1 cellular context compared by ENCODE assay signal in the genomic region with DNA sequence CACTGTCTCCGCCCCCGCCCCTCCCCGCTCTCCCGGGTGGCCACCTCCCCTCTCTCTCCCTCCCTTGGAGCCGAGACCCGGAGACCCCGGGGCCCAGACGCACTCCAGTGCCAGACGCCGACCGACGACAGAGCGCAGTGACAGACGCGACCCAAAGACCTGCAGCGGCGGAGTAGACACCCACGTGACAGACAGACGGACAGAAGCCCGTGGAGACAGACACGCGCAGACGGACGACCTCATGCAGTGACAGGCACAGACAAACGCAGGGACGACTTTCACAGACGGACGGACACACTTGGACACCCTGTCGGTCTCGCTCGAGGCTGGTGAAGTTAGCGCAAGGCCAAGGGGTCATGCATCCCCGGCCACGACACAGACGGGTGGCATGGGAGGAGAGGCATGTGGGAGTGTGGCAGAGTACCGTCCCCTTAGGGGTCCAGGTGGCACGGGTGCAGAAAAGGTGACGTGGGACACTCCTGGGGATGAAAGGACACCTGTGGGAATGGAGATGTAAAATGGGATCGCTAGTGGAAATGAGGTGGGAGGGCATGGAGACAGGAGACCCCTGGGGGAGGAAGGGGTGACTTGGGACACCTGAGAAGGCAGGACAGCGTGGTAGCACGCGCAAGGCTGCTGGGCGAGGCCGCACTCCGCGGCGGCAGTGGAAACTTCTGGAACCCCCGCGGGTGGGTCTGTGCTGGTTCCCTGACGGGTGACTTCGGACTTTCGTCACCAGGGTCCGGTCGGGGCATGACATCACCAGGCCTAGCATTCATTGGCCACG.
A peak's percentile ranks its signal among the peaks of the same experiment; 100 is the strongest.
TF ChIP-seq lines count a peak whose summit lies in the region.

No MANE protein-coding gene starts in this region.

TF ChIP-seq in K562, 482 proteins besides CTCF, POLR2A, EP300 and RAD21 (continued from another document and continues in another):
- TF ChIP-seq, protein P1, sequence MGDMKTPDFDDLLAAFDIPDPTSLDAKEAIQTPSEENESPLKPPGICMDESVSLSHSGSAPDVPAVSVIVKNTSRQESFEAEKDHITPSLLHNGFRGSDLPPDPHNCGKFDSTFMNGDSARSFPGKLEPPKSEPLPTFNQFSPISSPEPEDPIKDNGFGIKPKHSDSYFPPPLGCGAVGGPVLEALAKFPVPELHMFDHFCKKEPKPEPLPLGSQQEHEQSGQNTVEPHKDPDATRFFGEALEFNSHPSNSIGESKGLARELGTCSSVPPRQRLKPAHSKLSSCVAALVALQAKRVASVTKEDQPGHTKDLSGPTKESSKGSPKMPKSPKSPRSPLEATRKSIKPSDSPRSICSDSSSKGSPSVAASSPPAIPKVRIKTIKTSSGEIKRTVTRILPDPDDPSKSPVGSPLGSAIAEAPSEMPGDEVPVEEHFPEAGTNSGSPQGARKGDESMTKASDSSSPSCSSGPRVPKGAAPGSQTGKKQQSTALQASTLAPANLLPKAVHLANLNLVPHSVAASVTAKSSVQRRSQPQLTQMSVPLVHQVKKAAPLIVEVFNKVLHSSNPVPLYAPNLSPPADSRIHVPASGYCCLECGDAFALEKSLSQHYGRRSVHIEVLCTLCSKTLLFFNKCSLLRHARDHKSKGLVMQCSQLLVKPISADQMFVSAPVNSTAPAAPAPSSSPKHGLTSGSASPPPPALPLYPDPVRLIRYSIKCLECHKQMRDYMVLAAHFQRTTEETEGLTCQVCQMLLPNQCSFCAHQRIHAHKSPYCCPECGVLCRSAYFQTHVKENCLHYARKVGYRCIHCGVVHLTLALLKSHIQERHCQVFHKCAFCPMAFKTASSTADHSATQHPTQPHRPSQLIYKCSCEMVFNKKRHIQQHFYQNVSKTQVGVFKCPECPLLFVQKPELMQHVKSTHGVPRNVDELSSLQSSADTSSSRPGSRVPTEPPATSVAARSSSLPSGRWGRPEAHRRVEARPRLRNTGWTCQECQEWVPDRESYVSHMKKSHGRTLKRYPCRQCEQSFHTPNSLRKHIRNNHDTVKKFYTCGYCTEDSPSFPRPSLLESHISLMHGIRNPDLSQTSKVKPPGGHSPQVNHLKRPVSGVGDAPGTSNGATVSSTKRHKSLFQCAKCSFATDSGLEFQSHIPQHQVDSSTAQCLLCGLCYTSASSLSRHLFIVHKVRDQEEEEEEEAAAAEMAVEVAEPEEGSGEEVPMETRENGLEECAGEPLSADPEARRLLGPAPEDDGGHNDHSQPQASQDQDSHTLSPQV (IDR thresholded peaks at IDR 0.05), result no peak
- TF ChIP-seq NFRKB (IDR thresholded peaks at IDR 0.05; ENCODE audit: low read depth) (peak; percentile 31; the same call in 1 of the 2 replicates), EP400 (IDR thresholded peaks at IDR 0.05) (peak; percentile 58), SMARCA5 (IDR thresholded peaks at IDR 0.05) (peak; percentile 87), PRMT5 (CRISPR knock-in tag; IDR thresholded peaks at IDR 0.05) (no peak), FOXA3 (CRISPR knock-in tag; conservative IDR thresholded peaks at IDR 0.05 in 1 of 2, IDR thresholded peaks at IDR 0.05 in 1 of 2) (no peak), ZNF133 (CRISPR knock-in tag; IDR thresholded peaks at IDR 0.05) (no peak), POLR2H (tag; IDR thresholded peaks at IDR 0.05; ENCODE audit: low read depth) (no peak), SAP30 (IDR thresholded peaks at IDR 0.05; ENCODE audit: borderline replicate concordance, insufficient read depth, low read depth, low read length, poor library complexity, severe bottlenecking) (peak; percentile 19), POLR2G (IDR thresholded peaks at IDR 0.05; ENCODE audit: low read depth, low read length) (peak; percentile 66), RBFOX2 (IDR thresholded peaks at IDR 0.05; ENCODE audit: low read depth, low read length) (peak; percentile 74), ZNF316 (IDR thresholded peaks at IDR 0.05) (0 out of 2 replicates have a peak, but pooled peaks have one; percentile 7), DACH1 (IDR thresholded peaks at IDR 0.05; ENCODE audit: partially characterized antibody) (no peak), ZFP1 (CRISPR knock-in tag; IDR thresholded peaks at IDR 0.05) (no peak), ZBTB7A (IDR thresholded peaks at IDR 0.05; ENCODE audit: borderline replicate concordance, control insufficient read depth, low read depth, low read length) (peak; percentile 77; the same call in 1 of the 2 replicates)
- TF ChIP-seq, protein P2, sequence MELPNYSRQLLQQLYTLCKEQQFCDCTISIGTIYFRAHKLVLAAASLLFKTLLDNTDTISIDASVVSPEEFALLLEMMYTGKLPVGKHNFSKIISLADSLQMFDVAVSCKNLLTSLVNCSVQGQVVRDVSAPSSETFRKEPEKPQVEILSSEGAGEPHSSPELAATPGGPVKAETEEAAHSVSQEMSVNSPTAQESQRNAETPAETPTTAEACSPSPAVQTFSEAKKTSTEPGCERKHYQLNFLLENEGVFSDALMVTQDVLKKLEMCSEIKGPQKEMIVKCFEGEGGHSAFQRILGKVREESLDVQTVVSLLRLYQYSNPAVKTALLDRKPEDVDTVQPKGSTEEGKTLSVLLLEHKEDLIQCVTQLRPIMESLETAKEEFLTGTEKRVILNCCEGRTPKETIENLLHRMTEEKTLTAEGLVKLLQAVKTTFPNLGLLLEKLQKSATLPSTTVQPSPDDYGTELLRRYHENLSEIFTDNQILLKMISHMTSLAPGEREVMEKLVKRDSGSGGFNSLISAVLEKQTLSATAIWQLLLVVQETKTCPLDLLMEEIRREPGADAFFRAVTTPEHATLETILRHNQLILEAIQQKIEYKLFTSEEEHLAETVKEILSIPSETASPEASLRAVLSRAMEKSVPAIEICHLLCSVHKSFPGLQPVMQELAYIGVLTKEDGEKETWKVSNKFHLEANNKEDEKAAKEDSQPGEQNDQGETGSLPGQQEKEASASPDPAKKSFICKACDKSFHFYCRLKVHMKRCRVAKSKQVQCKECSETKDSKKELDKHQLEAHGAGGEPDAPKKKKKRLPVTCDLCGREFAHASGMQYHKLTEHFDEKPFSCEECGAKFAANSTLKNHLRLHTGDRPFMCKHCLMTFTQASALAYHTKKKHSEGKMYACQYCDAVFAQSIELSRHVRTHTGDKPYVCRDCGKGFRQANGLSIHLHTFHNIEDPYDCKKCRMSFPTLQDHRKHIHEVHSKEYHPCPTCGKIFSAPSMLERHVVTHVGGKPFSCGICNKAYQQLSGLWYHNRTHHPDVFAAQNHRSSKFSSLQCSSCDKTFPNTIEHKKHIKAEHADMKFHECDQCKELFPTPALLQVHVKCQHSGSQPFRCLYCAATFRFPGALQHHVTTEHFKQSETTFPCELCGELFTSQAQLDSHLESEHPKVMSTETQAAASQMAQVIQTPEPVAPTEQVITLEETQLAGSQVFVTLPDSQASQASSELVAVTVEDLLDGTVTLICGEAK (IDR thresholded peaks at IDR 0.05), result no peak
- TF ChIP-seq, protein P2 (CRISPR knock-in tag; IDR thresholded peaks at IDR 0.05), result no peak
- TF ChIP-seq, protein P3, sequence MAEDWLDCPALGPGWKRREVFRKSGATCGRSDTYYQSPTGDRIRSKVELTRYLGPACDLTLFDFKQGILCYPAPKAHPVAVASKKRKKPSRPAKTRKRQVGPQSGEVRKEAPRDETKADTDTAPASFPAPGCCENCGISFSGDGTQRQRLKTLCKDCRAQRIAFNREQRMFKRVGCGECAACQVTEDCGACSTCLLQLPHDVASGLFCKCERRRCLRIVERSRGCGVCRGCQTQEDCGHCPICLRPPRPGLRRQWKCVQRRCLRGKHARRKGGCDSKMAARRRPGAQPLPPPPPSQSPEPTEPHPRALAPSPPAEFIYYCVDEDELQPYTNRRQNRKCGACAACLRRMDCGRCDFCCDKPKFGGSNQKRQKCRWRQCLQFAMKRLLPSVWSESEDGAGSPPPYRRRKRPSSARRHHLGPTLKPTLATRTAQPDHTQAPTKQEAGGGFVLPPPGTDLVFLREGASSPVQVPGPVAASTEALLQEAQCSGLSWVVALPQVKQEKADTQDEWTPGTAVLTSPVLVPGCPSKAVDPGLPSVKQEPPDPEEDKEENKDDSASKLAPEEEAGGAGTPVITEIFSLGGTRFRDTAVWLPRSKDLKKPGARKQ (CRISPR knock-in tag; IDR thresholded peaks at IDR 0.05), result no peak
- TF ChIP-seq, protein P4, sequence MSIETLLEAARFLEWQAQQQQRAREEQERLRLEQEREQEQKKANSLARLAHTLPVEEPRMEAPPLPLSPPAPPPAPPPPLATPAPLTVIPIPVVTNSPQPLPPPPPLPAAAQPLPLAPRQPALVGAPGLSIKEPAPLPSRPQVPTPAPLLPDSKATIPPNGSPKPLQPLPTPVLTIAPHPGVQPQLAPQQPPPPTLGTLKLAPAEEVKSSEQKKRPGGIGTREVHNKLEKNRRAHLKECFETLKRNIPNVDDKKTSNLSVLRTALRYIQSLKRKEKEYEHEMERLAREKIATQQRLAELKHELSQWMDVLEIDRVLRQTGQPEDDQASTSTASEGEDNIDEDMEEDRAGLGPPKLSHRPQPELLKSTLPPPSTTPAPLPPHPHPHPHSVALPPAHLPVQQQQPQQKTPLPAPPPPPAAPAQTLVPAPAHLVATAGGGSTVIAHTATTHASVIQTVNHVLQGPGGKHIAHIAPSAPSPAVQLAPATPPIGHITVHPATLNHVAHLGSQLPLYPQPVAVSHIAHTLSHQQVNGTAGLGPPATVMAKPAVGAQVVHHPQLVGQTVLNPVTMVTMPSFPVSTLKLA (conservative IDR thresholded peaks at IDR 0.05), result peak; percentile 69 to 75
- TF ChIP-seq, protein P5, sequence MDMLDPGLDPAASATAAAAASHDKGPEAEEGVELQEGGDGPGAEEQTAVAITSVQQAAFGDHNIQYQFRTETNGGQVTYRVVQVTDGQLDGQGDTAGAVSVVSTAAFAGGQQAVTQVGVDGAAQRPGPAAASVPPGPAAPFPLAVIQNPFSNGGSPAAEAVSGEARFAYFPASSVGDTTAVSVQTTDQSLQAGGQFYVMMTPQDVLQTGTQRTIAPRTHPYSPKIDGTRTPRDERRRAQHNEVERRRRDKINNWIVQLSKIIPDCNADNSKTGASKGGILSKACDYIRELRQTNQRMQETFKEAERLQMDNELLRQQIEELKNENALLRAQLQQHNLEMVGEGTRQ (CRISPR knock-in tag; IDR thresholded peaks at IDR 0.05), result peak; percentile 81
- TF ChIP-seq, protein P6, sequence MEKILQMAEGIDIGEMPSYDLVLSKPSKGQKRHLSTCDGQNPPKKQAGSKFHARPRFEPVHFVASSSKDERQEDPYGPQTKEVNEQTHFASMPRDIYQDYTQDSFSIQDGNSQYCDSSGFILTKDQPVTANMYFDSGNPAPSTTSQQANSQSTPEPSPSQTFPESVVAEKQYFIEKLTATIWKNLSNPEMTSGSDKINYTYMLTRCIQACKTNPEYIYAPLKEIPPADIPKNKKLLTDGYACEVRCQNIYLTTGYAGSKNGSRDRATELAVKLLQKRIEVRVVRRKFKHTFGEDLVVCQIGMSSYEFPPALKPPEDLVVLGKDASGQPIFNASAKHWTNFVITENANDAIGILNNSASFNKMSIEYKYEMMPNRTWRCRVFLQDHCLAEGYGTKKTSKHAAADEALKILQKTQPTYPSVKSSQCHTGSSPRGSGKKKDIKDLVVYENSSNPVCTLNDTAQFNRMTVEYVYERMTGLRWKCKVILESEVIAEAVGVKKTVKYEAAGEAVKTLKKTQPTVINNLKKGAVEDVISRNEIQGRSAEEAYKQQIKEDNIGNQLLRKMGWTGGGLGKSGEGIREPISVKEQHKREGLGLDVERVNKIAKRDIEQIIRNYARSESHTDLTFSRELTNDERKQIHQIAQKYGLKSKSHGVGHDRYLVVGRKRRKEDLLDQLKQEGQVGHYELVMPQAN (IDR thresholded peaks at IDR 0.05; ENCODE audit: borderline replicate concordance), result peak; percentile 86
- TF ChIP-seq, protein P7, sequence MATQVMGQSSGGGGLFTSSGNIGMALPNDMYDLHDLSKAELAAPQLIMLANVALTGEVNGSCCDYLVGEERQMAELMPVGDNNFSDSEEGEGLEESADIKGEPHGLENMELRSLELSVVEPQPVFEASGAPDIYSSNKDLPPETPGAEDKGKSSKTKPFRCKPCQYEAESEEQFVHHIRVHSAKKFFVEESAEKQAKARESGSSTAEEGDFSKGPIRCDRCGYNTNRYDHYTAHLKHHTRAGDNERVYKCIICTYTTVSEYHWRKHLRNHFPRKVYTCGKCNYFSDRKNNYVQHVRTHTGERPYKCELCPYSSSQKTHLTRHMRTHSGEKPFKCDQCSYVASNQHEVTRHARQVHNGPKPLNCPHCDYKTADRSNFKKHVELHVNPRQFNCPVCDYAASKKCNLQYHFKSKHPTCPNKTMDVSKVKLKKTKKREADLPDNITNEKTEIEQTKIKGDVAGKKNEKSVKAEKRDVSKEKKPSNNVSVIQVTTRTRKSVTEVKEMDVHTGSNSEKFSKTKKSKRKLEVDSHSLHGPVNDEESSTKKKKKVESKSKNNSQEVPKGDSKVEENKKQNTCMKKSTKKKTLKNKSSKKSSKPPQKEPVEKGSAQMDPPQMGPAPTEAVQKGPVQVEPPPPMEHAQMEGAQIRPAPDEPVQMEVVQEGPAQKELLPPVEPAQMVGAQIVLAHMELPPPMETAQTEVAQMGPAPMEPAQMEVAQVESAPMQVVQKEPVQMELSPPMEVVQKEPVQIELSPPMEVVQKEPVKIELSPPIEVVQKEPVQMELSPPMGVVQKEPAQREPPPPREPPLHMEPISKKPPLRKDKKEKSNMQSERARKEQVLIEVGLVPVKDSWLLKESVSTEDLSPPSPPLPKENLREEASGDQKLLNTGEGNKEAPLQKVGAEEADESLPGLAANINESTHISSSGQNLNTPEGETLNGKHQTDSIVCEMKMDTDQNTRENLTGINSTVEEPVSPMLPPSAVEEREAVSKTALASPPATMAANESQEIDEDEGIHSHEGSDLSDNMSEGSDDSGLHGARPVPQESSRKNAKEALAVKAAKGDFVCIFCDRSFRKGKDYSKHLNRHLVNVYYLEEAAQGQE (CRISPR knock-in tag; IDR thresholded peaks at IDR 0.05; ENCODE audit: low read depth), result no peak
